In genomic region chr6:152229330-152229729, GRCh38 we compare ENCODE assay signal across 8 cellular contexts.
"Had no signal": no experiment of that assay in that cellular context is flagged by ENCODE, and none has a peak within 500 bp of the region (broad histone marks: within the 10 kb centered on the region; RNA-seq: fewer than 3 reads in every experiment).

No MANE protein-coding gene starts in this region.

- H3K4me3 ChIP-seq: GM23248, HAP-1 had no signal

- H3K9me3 ChIP-seq: HAP-1 had no signal

- ATAC-seq: HCT116 had no signal

- H3K36me3 ChIP-seq: HAP-1 had no signal

- H3K9ac ChIP-seq: GM23248 had no signal

- DNase-seq: GM23248, GOT3, H7, IMR-90, KBM-7 had no signal

- H3K27ac ChIP-seq: GM23248 had no signal

- FAIRE-seq: HTR-8/SVneo had no signal

- H2AFZ ChIP-seq: GM23248 had no signal

- H3K4me1 ChIP-seq: HAP-1 had no signal
